26 cellular contexts compared by ENCODE assay signal in the genomic region with DNA sequence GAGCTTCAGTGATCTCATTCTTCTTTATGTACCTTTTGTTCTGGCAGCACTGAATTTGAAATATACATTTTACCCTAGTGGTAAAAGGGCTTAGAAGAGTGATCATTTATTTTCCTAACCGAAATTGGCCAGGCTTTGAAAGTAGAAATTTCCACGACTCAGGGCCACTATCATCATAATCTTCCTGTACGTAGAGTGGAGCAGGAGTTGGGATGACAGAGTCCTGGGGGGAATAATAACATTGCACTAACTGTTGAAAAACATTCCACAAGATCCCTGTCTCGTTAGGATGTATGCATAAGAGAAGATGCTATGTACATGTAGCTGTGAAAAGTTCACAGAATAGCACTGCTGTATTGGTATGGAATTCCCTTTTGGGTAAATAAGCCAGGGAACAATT. TPM values are rescaled to one million over a fixed set of nuclear protein-coding genes. Genes with fewer than 3 reads are reported as not detected.
A peak's percentile ranks its signal among the peaks of the same experiment; 100 is the strongest.
DNase-seq lines count a peak whose midpoint lies in the region; ATAC-seq and TF ChIP-seq lines count a peak whose summit lies in the region.
"Had no signal": no experiment of that assay in that cellular context is flagged by ENCODE, and none has a peak within 500 bp of the region (broad histone marks: within the 10 kb centered on the region; RNA-seq: fewer than 3 reads in every experiment).

No MANE protein-coding gene starts in this region.

- POLR2A ChIA-PET in activated CD8-positive, alpha-beta T cell treated with anti-CD3 and anti-CD28 coated beads for 36 hours (lab: Charles Lee): interaction anchor here (0.5 to 4.5 kb wide), 7 partner anchors 10 to 61 kb away, joined by 3 to 28 read pairs (median 3); no protein-coding TSS in a partner anchor
- POLR2A ChIA-PET in activated CD8-positive, alpha-beta T cell treated with anti-CD3 and anti-CD28 coated beads, Interleukin-2, amount 10 ng/mL, durations not matched to agents 7 days and 5 days (lab: Charles Lee): no interaction called here

- H3K27ac ChIP-seq in dorsolateral prefrontal cortex (peak overlapping the region in 51 of 59 donors; percentile 2 to 98 (median 65)), substantia nigra (ENCODE audit: low read depth, low read length, poor library complexity, severe bottlenecking) (peak overlapping the region; percentile 49)
- H3K27ac ChIP-seq: A549, BLaER1, colonic mucosa, stomach had no signal

- no peaks in the 10 kb centered on the region for H3K27me3 ChIP-seq in dorsolateral prefrontal cortex
- H3K27me3 ChIP-seq: BLaER1, colonic mucosa, stomach had no signal

- H3K9me3 Mint-ChIP-seq in activated CD8-positive, alpha-beta T cell treated with anti-CD3 and anti-CD28 coated beads for 36 hours: no peaks in the 10 kb centered on the region
- H3K9me3 Mint-ChIP-seq in activated CD8-positive, alpha-beta T cell treated with anti-CD3 and anti-CD28 coated beads, Interleukin-2, amount 10 ng/mL, durations not matched to agents 7 days and 5 days (ENCODE audit: insufficient read depth): no peaks in the 10 kb centered on the region
- H3K9me3 Mint-ChIP-seq in activated T-helper 17 cell treated with anti-CD3 and anti-CD28 coated beads, Interleukin-2, amount 50 U/mL, for 72 hours: no peaks in the 10 kb centered on the region
- H3K9me3 Mint-ChIP-seq: HFFc6 had no signal

- CTCF ChIA-PET in activated CD8-positive, alpha-beta T cell treated with anti-CD3 and anti-CD28 coated beads for 36 hours (lab: Charles Lee): interaction anchor here (1.2 to 2.5 kb wide), 2 partner anchors 103 kb away, joined by 6 to 14 read pairs; no protein-coding TSS in a partner anchor
- CTCF ChIA-PET in activated CD8-positive, alpha-beta T cell treated with anti-CD3 and anti-CD28 coated beads, Interleukin-2, amount 10 ng/mL, durations not matched to agents 7 days and 5 days (lab: Charles Lee): interaction anchor here (1.1 to 1.5 kb wide), 3 partner anchors 8 to 22 kb away, joined by 3 to 6 read pairs (median 4); no protein-coding TSS in a partner anchor

- H3K27ac Mint-ChIP-seq in activated CD8-positive, alpha-beta T cell treated with anti-CD3 and anti-CD28 coated beads for 36 hours: peak overlapping the region; percentile 34
- H3K27ac Mint-ChIP-seq in activated CD8-positive, alpha-beta T cell treated with anti-CD3 and anti-CD28 coated beads, Interleukin-2, amount 10 ng/mL, durations not matched to agents 7 days and 5 days: no peak overlapping the region
- peak overlapping the region; percentile 78 for H3K27ac Mint-ChIP-seq in activated T-helper 17 cell treated with anti-CD3 and anti-CD28 coated beads, Interleukin-2, amount 50 U/mL, for 72 hours
- H3K27ac Mint-ChIP-seq: HFFc6 had no signal

- intact Hi-C loops in activated CD8-positive, alpha-beta T cell treated with anti-CD3 and anti-CD28 coated beads for 36 hours (cut with micrococcal nuclease): no loop called here
- intact Hi-C loops in dorsolateral prefrontal cortex (cut with DNase I): no loop called here

- H3K4me3 ChIP-seq in dorsolateral prefrontal cortex: peak overlapping the region in 3 of 59 donors; percentile 9 to 18 (median 9)
- H3K4me3 ChIP-seq: A549, BLaER1, colonic mucosa, SK-N-MC, stomach had no signal

- no peak for TF ChIP-seq CTCF in activated CD8-positive, alpha-beta T cell treated with anti-CD3 and anti-CD28 coated beads for 36 hours (IDR thresholded peaks at IDR 0.05)
- no peak for TF ChIP-seq CTCF in dorsolateral prefrontal cortex (IDR thresholded peaks at IDR 0.05 in 54 of 56, conservative IDR thresholded peaks at IDR 0.05 in 2 of 56; ENCODE audit: low read depth in 1 of 56, partially characterized antibody in 56 of 56)

- no peak overlapping the region for H3K4me3 Mint-ChIP-seq in activated CD8-positive, alpha-beta T cell treated with anti-CD3 and anti-CD28 coated beads for 36 hours
- H3K4me3 Mint-ChIP-seq in activated CD8-positive, alpha-beta T cell treated with anti-CD3 and anti-CD28 coated beads, Interleukin-2, amount 10 ng/mL, durations not matched to agents 7 days and 5 days: no peak overlapping the region
- peak overlapping the region; percentile 62 for H3K4me3 Mint-ChIP-seq in activated T-helper 17 cell treated with anti-CD3 and anti-CD28 coated beads, Interleukin-2, amount 50 U/mL, for 72 hours
- H3K4me3 Mint-ChIP-seq: activated CD8-positive, alpha-beta memory T cell treated with anti-CD3 and anti-CD28 coated beads, Interleukin-2, amount 10 ng/mL, durations not matched to agents 7 days and 5 days; HFFc6 had no signal

- no peak for DNase-seq in activated CD8-positive, alpha-beta T cell treated with anti-CD3 and anti-CD28 coated beads for 36 hours
- DNase-seq in activated CD8-positive, alpha-beta T cell treated with anti-CD3 and anti-CD28 coated beads, Interleukin-2, amount 10 ng/mL, durations not matched to agents 7 days and 5 days: no peak
- DNase-seq in dorsolateral prefrontal cortex (no peak), substantia nigra (lab: John Stamatoyannopoulos, UW) (no peak), NAMALWA (ENCODE audit: low spot score) (no peak), medulla oblongata (ENCODE audit: extremely low spot score) (no peak)
- DNase-seq: activated CD8-positive, alpha-beta memory T cell treated with anti-CD3 and anti-CD28 coated beads, Interleukin-2, amount 10 ng/mL, durations not matched to agents 7 days and 5 days; activated gamma-delta T cell treated with Interleukin-2 at 50 U/mL for 16 hours; aorta; colonic mucosa; DMS 273 treated with DMSO at 0.1 percent for 48 hours; GDM1; HFFc6; left ventricle myocardium superior; NCI-H1417; NCI-H524 treated with DMSO at 0.1 percent for 48 hours; RPMI8226; small intestine; stimulated activated CD4-positive, alpha-beta T cell treated with anti-CD3 and anti-CD28 coated beads, Interleukin-2, amount 100 ng/mL, for 48 hours; stomach had no signal

- ATAC-seq in activated CD8-positive, alpha-beta T cell treated with anti-CD3 and anti-CD28 coated beads for 36 hours: no peak
- no peak for ATAC-seq in activated CD8-positive, alpha-beta T cell treated with anti-CD3 and anti-CD28 coated beads, Interleukin-2, amount 10 ng/mL, durations not matched to agents 7 days and 5 days
- no peak for ATAC-seq in activated T-helper 17 cell treated with anti-CD3 and anti-CD28 coated beads, Interleukin-2, amount 50 U/mL, for 72 hours (replicated peaks)
- no peak for ATAC-seq in HG03097 (IDR thresholded peaks at IDR 0.05; ENCODE audit: low FRiP score, unreplicated experiment)
- ATAC-seq: A549; activated CD8-positive, alpha-beta memory T cell treated with anti-CD3 and anti-CD28 coated beads, Interleukin-2, amount 10 ng/mL, durations not matched to agents 7 days and 5 days; HepG2; left ventricle myocardium superior had no signal

- H3K27me3 Mint-ChIP-seq in activated CD8-positive, alpha-beta T cell treated with anti-CD3 and anti-CD28 coated beads for 36 hours: no peaks in the 10 kb centered on the region
- no peaks in the 10 kb centered on the region for H3K27me3 Mint-ChIP-seq in activated CD8-positive, alpha-beta T cell treated with anti-CD3 and anti-CD28 coated beads, Interleukin-2, amount 10 ng/mL, durations not matched to agents 7 days and 5 days (ENCODE audit: low read depth)
- no peaks in the 10 kb centered on the region for H3K27me3 Mint-ChIP-seq in activated T-helper 17 cell treated with anti-CD3 and anti-CD28 coated beads, Interleukin-2, amount 50 U/mL, for 72 hours
- H3K27me3 Mint-ChIP-seq: activated CD8-positive, alpha-beta memory T cell treated with anti-CD3 and anti-CD28 coated beads, Interleukin-2, amount 10 ng/mL, durations not matched to agents 7 days and 5 days had no signal

- H3K36me3 Mint-ChIP-seq in activated CD8-positive, alpha-beta T cell treated with anti-CD3 and anti-CD28 coated beads for 36 hours (ENCODE audit: low read depth): peaks cover 49% of the 10 kb centered on the region
- peaks cover 39% of the 10 kb centered on the region for H3K36me3 Mint-ChIP-seq in activated CD8-positive, alpha-beta T cell treated with anti-CD3 and anti-CD28 coated beads, Interleukin-2, amount 10 ng/mL, durations not matched to agents 7 days and 5 days (ENCODE audit: low read depth)
- peaks cover 93% of the 10 kb centered on the region for H3K36me3 Mint-ChIP-seq in activated T-helper 17 cell treated with anti-CD3 and anti-CD28 coated beads, Interleukin-2, amount 50 U/mL, for 72 hours (ENCODE audit: low read depth)

- H3K4me1 Mint-ChIP-seq in activated CD8-positive, alpha-beta T cell treated with anti-CD3 and anti-CD28 coated beads for 36 hours (ENCODE audit: low read depth): peaks cover 68% of the 10 kb centered on the region
- peaks cover 57% of the 10 kb centered on the region for H3K4me1 Mint-ChIP-seq in activated CD8-positive, alpha-beta T cell treated with anti-CD3 and anti-CD28 coated beads, Interleukin-2, amount 10 ng/mL, durations not matched to agents 7 days and 5 days (ENCODE audit: low read depth)
- peaks cover 40% of the 10 kb centered on the region for H3K4me1 Mint-ChIP-seq in activated T-helper 17 cell treated with anti-CD3 and anti-CD28 coated beads, Interleukin-2, amount 50 U/mL, for 72 hours

RNA-seq across cellular contexts. Expression of a gene that starts 21.6 kb away (rescaled TPM):
- total RNA-seq in activated CD8-positive, alpha-beta T cell treated with anti-CD3 and anti-CD28 coated beads for 36 hours: 100 to 1,000 TPM; 251 to 257 TPM
- 100 to 1,000 TPM; 149 to 151 TPM for total RNA-seq in activated CD8-positive, alpha-beta T cell treated with anti-CD3 and anti-CD28 coated beads, Interleukin-2, amount 10 ng/mL, durations not matched to agents 7 days and 5 days
- 100 to 1,000 TPM; 243 to 283 TPM for total RNA-seq in activated T-helper 17 cell treated with anti-CD3 and anti-CD28 coated beads, Interleukin-2, amount 50 U/mL, for 72 hours
- 100 to 1,000 TPM in 44 of 120 experiments, 10 to 100 TPM in 76; 68.8 to 125 (median 95.8) TPM for total RNA-seq in dorsolateral prefrontal cortex
